23 cellular contexts compared by ENCODE assay signal in genomic region chr2:99653433-99653832, GRCh38.
DNase-seq lines count a peak whose midpoint lies in the region; ATAC-seq and TF ChIP-seq lines count a peak whose summit lies in the region.
"Had no signal": no experiment of that assay in that cellular context is flagged by ENCODE, and none has a peak within 500 bp of the region (broad histone marks: within the 10 kb centered on the region; RNA-seq: fewer than 3 reads in every experiment).

No MANE protein-coding gene starts in this region.

- H3K9me3 ChIP-seq in MM.1S (replicated peaks; ENCODE audit: insufficient read depth, low read length) (no peaks in the 10 kb centered on the region), MG63 (no peaks in the 10 kb centered on the region)
- H3K9me3 ChIP-seq: BLaER1 treated with 17β-estradiol and CSF1 and Interleukin-3, amounts not matched to agents 10 nM and 100 nM; Caco-2 had no signal

- H3K9me3 Mint-ChIP-seq in GM23338, result no peaks in the 10 kb centered on the region
- H3K9me3 Mint-ChIP-seq in WTC11, result peaks cover 3% of the 10 kb centered on the region; the same call in 1 of the 2 replicates
- no peaks in the 10 kb centered on the region for H3K9me3 Mint-ChIP-seq in neural crest cell
- H3K9me3 Mint-ChIP-seq in endothelial cell (ENCODE audit: unreplicated experiment), result no peaks in the 10 kb centered on the region
- H3K9me3 Mint-ChIP-seq: CD4-positive, alpha-beta memory T cell had no signal

- no peak overlapping the region for H3K9ac ChIP-seq in MM.1S (ENCODE audit: low read length)
- H3K9ac ChIP-seq: BLaER1 treated with 17β-estradiol and CSF1 and Interleukin-3, amounts not matched to agents 10 nM and 100 nM had no signal

- no peaks in the 10 kb centered on the region for H3K36me3 ChIP-seq in GM23338 (ENCODE audit: insufficient read depth)
- H3K36me3 ChIP-seq in MM.1S (replicated peaks; ENCODE audit: insufficient read depth, low read length), result no peaks in the 10 kb centered on the region
- H3K36me3 ChIP-seq in MG63, result no peaks in the 10 kb centered on the region

- H3K4me2 ChIP-seq in GM23338, result no peak overlapping the region
- H3K4me2 ChIP-seq in MM.1S (ENCODE audit: low read depth, low read length), result peak overlapping the region; percentile 33; the same call in 1 of the 2 replicates

- peaks cover 25% of the 10 kb centered on the region for H3K4me1 Mint-ChIP-seq in GM23338
- H3K4me1 Mint-ChIP-seq in WTC11, result peaks cover 19% of the 10 kb centered on the region
- H3K4me1 Mint-ChIP-seq in neural crest cell, result peaks cover 45% of the 10 kb centered on the region
- peaks cover 6% of the 10 kb centered on the region for H3K4me1 Mint-ChIP-seq in endothelial cell (ENCODE audit: unreplicated experiment)
- H3K4me1 Mint-ChIP-seq: CD4-positive, alpha-beta memory T cell had no signal

- H3K27me3 Mint-ChIP-seq in GM23338 (ENCODE audit: insufficient read depth, low read depth, poor library complexity) (peaks cover 4% of the 10 kb centered on the region), WTC11 (ENCODE audit: low read depth) (no peaks in the 10 kb centered on the region), neural crest cell (ENCODE audit: low read depth) (no peaks in the 10 kb centered on the region), endothelial cell (ENCODE audit: unreplicated experiment) (peaks cover 2% of the 10 kb centered on the region)
- H3K27me3 Mint-ChIP-seq: CD4-positive, alpha-beta memory T cell had no signal

- H3K4me1 ChIP-seq in GM23338 (ENCODE audit: insufficient read depth) (peaks cover 6% of the 10 kb centered on the region; the same call in 1 of the 2 replicates), MM.1S (ENCODE audit: low read length) (no peaks in the 10 kb centered on the region)
- H3K4me1 ChIP-seq: Caco-2 had no signal

- CTCF ChIA-PET in WTC11 (lab: Charles Lee), result interaction anchor here (0.7 to 1.6 kb wide), 7 partner anchors 10 to 1859 kb away, joined by 3 to 8 read pairs (median 5); no protein-coding TSS in a partner anchor

- TF ChIP-seq CTCF in GM23338 (conservative IDR thresholded peaks at IDR 0.05; ENCODE audit: low read depth in 2 of 2) (peak; percentile 37 to 41; a peak in 3 of 4 replicates), MM.1S (IDR thresholded peaks at IDR 0.05; ENCODE audit: low read length) (0 out of 2 replicates have a peak, but pooled peaks have one; percentile 4), WTC11 (IDR thresholded peaks at IDR 0.05) (no peak), neural crest cell (conservative IDR thresholded peaks at IDR 0.05) (no peak), endothelial cell (IDR thresholded peaks at IDR 0.05; ENCODE audit: unreplicated experiment) (no peak)

- H3F3A ChIP-seq in GM23338 (replicated peaks; ENCODE audit: low read depth), result no peaks in the 10 kb centered on the region
- no peaks in the 10 kb centered on the region for H3F3A ChIP-seq in MM.1S (ENCODE audit: insufficient read depth, low read length)

- no peak overlapping the region for H3K4me3 Mint-ChIP-seq in GM23338
- no peak overlapping the region for H3K4me3 Mint-ChIP-seq in WTC11
- H3K4me3 Mint-ChIP-seq in neural crest cell, result no peak overlapping the region
- H3K4me3 Mint-ChIP-seq in endothelial cell (ENCODE audit: unreplicated experiment), result no peak overlapping the region
- H3K4me3 Mint-ChIP-seq: CD4-positive, alpha-beta memory T cell; T-helper 17 cell had no signal

- H4K20me1 ChIP-seq in GM23338 (replicated peaks; ENCODE audit: insufficient read depth) (no peaks in the 10 kb centered on the region), MM.1S (ENCODE audit: insufficient read depth, low read length) (no peaks in the 10 kb centered on the region)
- H4K20me1 ChIP-seq: BLaER1 treated with 17β-estradiol and CSF1 and Interleukin-3, amounts not matched to agents 10 nM and 100 nM had no signal

- H3K9me2 ChIP-seq in GM23338 (ENCODE audit: insufficient read depth) (no peaks in the 10 kb centered on the region), MM.1S (replicated peaks; ENCODE audit: insufficient read depth, low read length) (no peaks in the 10 kb centered on the region)

- H3K27ac Mint-ChIP-seq in GM23338, result no peak overlapping the region
- no peak overlapping the region for H3K27ac Mint-ChIP-seq in WTC11
- peak overlapping the region; percentile 36 for H3K27ac Mint-ChIP-seq in neural crest cell (ENCODE audit: unreplicated experiment)
- no peak overlapping the region for H3K27ac Mint-ChIP-seq in endothelial cell (ENCODE audit: unreplicated experiment)
- H3K27ac Mint-ChIP-seq: CD4-positive, alpha-beta memory T cell; T-helper 17 cell had no signal

- POLR2A ChIA-PET in WTC11 (lab: Charles Lee), result interaction anchor here (0.7 kb wide), 1 partner anchor 32 kb away, joined by 5 read pairs; no protein-coding TSS in a partner anchor

- H3K27me3 ChIP-seq in GM23338 (ENCODE audit: insufficient read depth), result no peaks in the 10 kb centered on the region
- H3K27me3 ChIP-seq in MM.1S (replicated peaks; ENCODE audit: insufficient read depth, low read length), result no peaks in the 10 kb centered on the region
- no peaks in the 10 kb centered on the region for H3K27me3 ChIP-seq in MG63
- H3K27me3 ChIP-seq: BLaER1 treated with 17β-estradiol and CSF1 and Interleukin-3, amounts not matched to agents 10 nM and 100 nM had no signal

- ATAC-seq in GM23338, result peak; percentile 70
- ATAC-seq in WTC11, result peak; percentile 71
- ATAC-seq: T-helper 17 cell had no signal

- no peak overlapping the region for H3K4me3 ChIP-seq in GM23338
- no peak overlapping the region for H3K4me3 ChIP-seq in MM.1S (ENCODE audit: low read length)
- no peak overlapping the region for H3K4me3 ChIP-seq in MG63
- H3K4me3 ChIP-seq: BLaER1 treated with 17β-estradiol and CSF1 and Interleukin-3, amounts not matched to agents 10 nM and 100 nM had no signal

- H3K79me2 ChIP-seq in GM23338 (replicated peaks; ENCODE audit: insufficient read depth), result no peaks in the 10 kb centered on the region
- no peaks in the 10 kb centered on the region for H3K79me2 ChIP-seq in MM.1S (ENCODE audit: low read length)

- H3K36me3 Mint-ChIP-seq in GM23338 (ENCODE audit: low read depth) (no peaks in the 10 kb centered on the region), WTC11 (0 out of 2 replicates have a peak, but pooled peaks cover 2% of the 10 kb centered on the region), neural crest cell (ENCODE audit: low read depth) (no peaks in the 10 kb centered on the region), endothelial cell (ENCODE audit: low read depth, unreplicated experiment) (no peaks in the 10 kb centered on the region)
- H3K36me3 Mint-ChIP-seq: CD4-positive, alpha-beta memory T cell had no signal

- DNase-seq in GM23338 (ENCODE audit: low spot score) (peak; percentile 46), MM.1S (peak; percentile 31), WTC11 (ENCODE audit: low spot score) (no peak), neural crest cell (ENCODE audit: low read depth, low spot score) (no peak), MG63 (no peak), endothelial cell (ENCODE audit: low spot score) (no peak), GF-D8 (lab: John Stamatoyannopoulos, UW) (no peak)
- DNase-seq: ACHN; Caco-2; CD4-positive, alpha-beta memory T cell; DND-41; Karpas-422; NCI-H1048; NCI-H1417 treated with DMSO at 0.1 percent for 48 hours; NCI-H187; NCI-H2107; NCI-H226; NCI-H524 treated with DMSO at 0.1 percent for 48 hours; OCI-M1; SHP77; SW 1271; T-helper 17 cell had no signal

- H2AFZ ChIP-seq in GM23338 (no peak overlapping the region), MM.1S (ENCODE audit: low read length) (0 out of 2 replicates have a peak overlapping the region, but pooled peaks have one; percentile 40)

- H3K27ac ChIP-seq in GM23338 (ENCODE audit: low read depth), result no peak overlapping the region
- no peak overlapping the region for H3K27ac ChIP-seq in MM.1S (ENCODE audit: low read length)
- H3K27ac ChIP-seq: BLaER1 treated with 17β-estradiol and CSF1 and Interleukin-3, amounts not matched to agents 10 nM and 100 nM had no signal

TF ChIP-seq in GM23338, 12 proteins besides CTCF, POLR2A, EP300 and RAD21 (continues in another document):
- TF ChIP-seq POLR2AphosphoS5 (IDR thresholded peaks at IDR 0.05; ENCODE audit: low read depth), result no peak

TF ChIP-seq in WTC11, 78 proteins besides CTCF, POLR2A, EP300 and RAD21:
- TF ChIP-seq EMX1 (CRISPR knock-in tag; IDR thresholded peaks at IDR 0.05) (no peak), ZNF425 (CRISPR knock-in tag; conservative IDR thresholded peaks at IDR 0.05) (no peak)
TF ChIP-seq in WTC11: peak in this region for 0.

Comparison
In these comparisons a context has a peak if more than half of its experiments do, and no peak if none do; other contexts are left out.
1. DNase-seq: peak in GM23338 (single experiment) and MM.1S (single experiment); none in WTC11 (single experiment), neural crest cell (single experiment), MG63 (single experiment), endothelial cell (single experiment) and GF-D8 (single experiment).
2. CTCF ChIP-seq: peak in GM23338 (2 of 2) and MM.1S (single experiment); none in WTC11 (single experiment), neural crest cell (single experiment) and endothelial cell (single experiment).